Comparison of ENCODE assay signal across 18 cellular contexts in genomic region chr5:9196403-9197224, GRCh38.
DNase-seq lines count a peak whose midpoint lies in the region; ATAC-seq and TF ChIP-seq lines count a peak whose summit lies in the region.
"Had no signal": no experiment of that assay in that cellular context is flagged by ENCODE, and none has a peak within 500 bp of the region (broad histone marks: within the 10 kb centered on the region; RNA-seq: fewer than 3 reads in every experiment).

No MANE protein-coding gene starts in this region.

- no peak overlapping the region for H2BK120ac ChIP-seq in neuronal stem cell (ENCODE audit: low read depth, low read length)

- H4K8ac ChIP-seq in neuronal stem cell (ENCODE audit: low read depth, low read length) = no peak overlapping the region

- H2BK12ac ChIP-seq in neuronal stem cell (ENCODE audit: low read length) = no peak overlapping the region

- H2AFZ ChIP-seq in neuronal stem cell (ENCODE audit: low read length) = no peak overlapping the region

- no peak overlapping the region for H3K23ac ChIP-seq in neuronal stem cell (ENCODE audit: low read depth, low read length, poor library complexity)

- peaks cover 27% of the 10 kb centered on the region for H3K4me1 Mint-ChIP-seq in endodermal cell
- H3K4me1 Mint-ChIP-seq in Calu3 (ENCODE audit: low read depth, unreplicated experiment) = no peaks in the 10 kb centered on the region
- H3K4me1 Mint-ChIP-seq: activated CD4-positive, alpha-beta T cell treated with anti-CD3 and anti-CD28 coated beads for 36 hours; activated naive CD8-positive, alpha-beta T cell treated with anti-CD3 and anti-CD28 coated beads for 36 hours had no signal

- no peaks in the 10 kb centered on the region for H3K9me3 Mint-ChIP-seq in endodermal cell
- H3K9me3 Mint-ChIP-seq in Calu3 (ENCODE audit: low read depth, unreplicated experiment) = peaks cover 9% of the 10 kb centered on the region
- H3K9me3 Mint-ChIP-seq: activated naive CD8-positive, alpha-beta T cell treated with anti-CD3 and anti-CD28 coated beads for 36 hours had no signal

- H3K27me3 ChIP-seq in endodermal cell (ENCODE audit: control insufficient read depth, insufficient read depth, low read length, poor library complexity, severe bottlenecking) (no peaks in the 10 kb centered on the region), neuronal stem cell (ENCODE audit: control insufficient read depth in 3 of 3, insufficient read depth in 3 of 3, low read depth in 1 of 3, low read length in 3 of 3) (no peaks in the 10 kb centered on the region)
- H3K27me3 ChIP-seq: BE2C, colonic mucosa, thyroid gland had no signal

- H3K4me3 Mint-ChIP-seq in endodermal cell = peak overlapping the region; percentile 25
- no peak overlapping the region for H3K4me3 Mint-ChIP-seq in Calu3 (ENCODE audit: low read depth, unreplicated experiment)
- H3K4me3 Mint-ChIP-seq: activated CD4-positive, alpha-beta T cell treated with anti-CD3 and anti-CD28 coated beads for 36 hours; activated naive CD8-positive, alpha-beta T cell treated with anti-CD3 and anti-CD28 coated beads for 36 hours had no signal

- 86% methylated on average over 13 of the region's 13 CpGs for WGBS in endodermal cell (ENCODE audit: insufficient coverage in 1 of 2, insufficient read length in 1 of 2), 2 experiments
- no CpG with 5 or more reads among the region's 13 CpGs for WGBS in neuronal stem cell (ENCODE audit: extremely low coverage in 2 of 2, insufficient read length in 2 of 2, insufficient replicate concordance in 1 of 2), 2 donors

- DNase-seq in EH (ENCODE audit: low read depth) (peak; percentile 81), NCI-H82 treated with DMSO at 0.1 percent for 48 hours (lab: John Stamatoyannopoulos, UW; ENCODE audit: unreplicated experiment) (peak; percentile 14), endodermal cell (peak; percentile 76), neuronal stem cell (ENCODE audit: low spot score) (peak; percentile 95), Calu3 (no peak), superior temporal gyrus (ENCODE audit: extremely low spot score) (no peak)
- no peak for DNase-seq in activated CD8-positive, alpha-beta memory T cell treated with anti-CD3 and anti-CD28 coated beads for 24 hours
- DNase-seq: activated CD4-positive, alpha-beta T cell treated with anti-CD3 and anti-CD28 coated beads for 36 hours; activated naive CD8-positive, alpha-beta T cell treated with anti-CD3 and anti-CD28 coated beads for 36 hours; BE2C; colonic mucosa; DMS153; NCI-H1105 treated with DMSO at 0.1 percent for 48 hours; stimulated activated CD4-positive, alpha-beta T cell treated with anti-CD3 and anti-CD28 coated beads, Interleukin-2, amount 100 ng/mL, for 24 hours; stimulated activated CD8-positive, alpha-beta memory T cell treated with anti-CD3 and anti-CD28 coated beads, Interleukin-4, amount 100 ng/mL, for 48 hours; thyroid gland had no signal

- ATAC-seq in HG03521 (IDR thresholded peaks at IDR 0.05; ENCODE audit: unreplicated experiment) = no peak
- ATAC-seq: activated CD4-positive, alpha-beta T cell treated with anti-CD3 and anti-CD28 coated beads for 36 hours; left lobe of liver had no signal

- peak overlapping the region; percentile 44 for H3K27ac ChIP-seq in endodermal cell (ENCODE audit: low read depth, low read length)
- peak overlapping the region; percentile 99 for H3K27ac ChIP-seq in neuronal stem cell (replicated peaks; ENCODE audit: low read length)
- H3K27ac ChIP-seq: colonic mucosa, thyroid gland had no signal

- H2BK15ac ChIP-seq in neuronal stem cell (ENCODE audit: low read length) = no peak overlapping the region

- peaks cover 17% of the 10 kb centered on the region for H3K4me1 ChIP-seq in endodermal cell (ENCODE audit: control insufficient read depth, insufficient read depth, low read length)
- H3K4me1 ChIP-seq in neuronal stem cell (ENCODE audit: control insufficient read depth in 2 of 2, insufficient read depth in 1 of 2, low read depth in 1 of 2, low read length in 2 of 2) = peaks cover 19 to 36% of the 10 kb centered on the region in 2 donors
- H3K4me1 ChIP-seq: BE2C, colonic mucosa had no signal

- intact Hi-C loops in Calu3 (cut with micrococcal nuclease; ENCODE audit: unreplicated experiment) = no loop called here

- BruUV-seq in Calu3 (replicated peaks; lab: Mats Ljungman, UMichigan) = no TSS peak

- peak overlapping the region; percentile 98 for H3K18ac ChIP-seq in neuronal stem cell (ENCODE audit: low read length)

- H3K27ac Mint-ChIP-seq in endodermal cell = no peak overlapping the region
- H3K27ac Mint-ChIP-seq in Calu3 (ENCODE audit: unreplicated experiment) = no peak overlapping the region
- H3K27ac Mint-ChIP-seq: activated CD4-positive, alpha-beta T cell treated with anti-CD3 and anti-CD28 coated beads for 36 hours; activated naive CD8-positive, alpha-beta T cell treated with anti-CD3 and anti-CD28 coated beads for 36 hours had no signal

- H3K27me3 Mint-ChIP-seq in endodermal cell (ENCODE audit: insufficient read depth) (no peaks in the 10 kb centered on the region), Calu3 (ENCODE audit: unreplicated experiment) (no peaks in the 10 kb centered on the region)
- H3K27me3 Mint-ChIP-seq: activated CD4-positive, alpha-beta T cell treated with anti-CD3 and anti-CD28 coated beads for 36 hours; activated naive CD8-positive, alpha-beta T cell treated with anti-CD3 and anti-CD28 coated beads for 36 hours had no signal

- no peak overlapping the region for H3K4ac ChIP-seq in neuronal stem cell (ENCODE audit: low read length)

- H2BK5ac ChIP-seq in neuronal stem cell (ENCODE audit: low read length) = peak overlapping the region; percentile 17

- peak overlapping the region; percentile 48 for H3K4me2 ChIP-seq in neuronal stem cell (ENCODE audit: insufficient read depth, low read length, poor library complexity, severe bottlenecking)

- peak overlapping the region; percentile 2 for H2AK5ac ChIP-seq in neuronal stem cell (ENCODE audit: low read depth, low read length)

- H4K91ac ChIP-seq in neuronal stem cell (ENCODE audit: low read depth, low read length, poor library complexity) = peak overlapping the region; percentile 13

- H3K4me3 ChIP-seq in endodermal cell (ENCODE audit: low read length) (no peak overlapping the region), neuronal stem cell (ENCODE audit: low read length in 2 of 2) (no peak overlapping the region)
- H3K4me3 ChIP-seq: colonic mucosa, thyroid gland had no signal

- H3K36me3 Mint-ChIP-seq in endodermal cell (ENCODE audit: low read depth) = peaks cover 21% of the 10 kb centered on the region
- H3K36me3 Mint-ChIP-seq in Calu3 (ENCODE audit: insufficient read depth, unreplicated experiment) = no peaks in the 10 kb centered on the region
- H3K36me3 Mint-ChIP-seq: activated naive CD8-positive, alpha-beta T cell treated with anti-CD3 and anti-CD28 coated beads for 36 hours had no signal

- CTCF ChIA-PET in Calu3 (lab: Charles Lee) = interaction anchor here (0.6 kb wide), 1 partner anchor 11 kb away, joined by 3 read pairs; no protein-coding TSS in a partner anchor

- no peaks in the 10 kb centered on the region for H3K79me1 ChIP-seq in neuronal stem cell (ENCODE audit: low read depth, low read length)

- H3K9me3 ChIP-seq in endodermal cell (ENCODE audit: control insufficient read depth, low read length) (no peaks in the 10 kb centered on the region), neuronal stem cell (replicated peaks in 1 of 2; ENCODE audit: control insufficient read depth in 2 of 2, insufficient read depth in 1 of 2, low read depth in 1 of 2, low read length in 2 of 2) (no peaks in the 10 kb centered on the region)
- H3K9me3 ChIP-seq: BE2C, colonic mucosa, thyroid gland had no signal

- H3K14ac ChIP-seq in neuronal stem cell (ENCODE audit: low read length) = no peak overlapping the region

- TF ChIP-seq CTCF in endodermal cell (conservative IDR thresholded peaks at IDR 0.05) (no peak), Calu3 (IDR thresholded peaks at IDR 0.05; ENCODE audit: unreplicated experiment) (no peak)

- H3K36me3 ChIP-seq in endodermal cell (ENCODE audit: control insufficient read depth, insufficient read depth, low read length) (peaks cover 58% of the 10 kb centered on the region), neuronal stem cell (replicated peaks in 1 of 2; ENCODE audit: control insufficient read depth in 2 of 2, insufficient read depth in 2 of 2, low read length in 2 of 2) (peaks cover 0 to 4% of the 10 kb centered on the region in 2 donors)
- H3K36me3 ChIP-seq: BE2C, colonic mucosa, thyroid gland had no signal

- H3K9ac ChIP-seq in endodermal cell (ENCODE audit: extremely low read depth, low read length, poor library complexity, severe bottlenecking) (peak overlapping the region; percentile 24), neuronal stem cell (ENCODE audit: low read depth, low read length, poor library complexity) (peak overlapping the region; percentile 5)

Comparison
In these comparisons a context has a peak if more than half of its experiments do, and no peak if none do; other contexts are left out.
1. DNase-seq: peak in EH (single experiment), NCI-H82 treated with DMSO at 0.1 percent for 48 hours (single experiment), endodermal cell (single experiment) and neuronal stem cell (single experiment); none in Calu3 (single experiment), activated CD8-positive, alpha-beta memory T cell treated with anti-CD3 and anti-CD28 coated beads for 24 hours (single experiment) and superior temporal gyrus (single experiment).